In the genomic region with DNA sequence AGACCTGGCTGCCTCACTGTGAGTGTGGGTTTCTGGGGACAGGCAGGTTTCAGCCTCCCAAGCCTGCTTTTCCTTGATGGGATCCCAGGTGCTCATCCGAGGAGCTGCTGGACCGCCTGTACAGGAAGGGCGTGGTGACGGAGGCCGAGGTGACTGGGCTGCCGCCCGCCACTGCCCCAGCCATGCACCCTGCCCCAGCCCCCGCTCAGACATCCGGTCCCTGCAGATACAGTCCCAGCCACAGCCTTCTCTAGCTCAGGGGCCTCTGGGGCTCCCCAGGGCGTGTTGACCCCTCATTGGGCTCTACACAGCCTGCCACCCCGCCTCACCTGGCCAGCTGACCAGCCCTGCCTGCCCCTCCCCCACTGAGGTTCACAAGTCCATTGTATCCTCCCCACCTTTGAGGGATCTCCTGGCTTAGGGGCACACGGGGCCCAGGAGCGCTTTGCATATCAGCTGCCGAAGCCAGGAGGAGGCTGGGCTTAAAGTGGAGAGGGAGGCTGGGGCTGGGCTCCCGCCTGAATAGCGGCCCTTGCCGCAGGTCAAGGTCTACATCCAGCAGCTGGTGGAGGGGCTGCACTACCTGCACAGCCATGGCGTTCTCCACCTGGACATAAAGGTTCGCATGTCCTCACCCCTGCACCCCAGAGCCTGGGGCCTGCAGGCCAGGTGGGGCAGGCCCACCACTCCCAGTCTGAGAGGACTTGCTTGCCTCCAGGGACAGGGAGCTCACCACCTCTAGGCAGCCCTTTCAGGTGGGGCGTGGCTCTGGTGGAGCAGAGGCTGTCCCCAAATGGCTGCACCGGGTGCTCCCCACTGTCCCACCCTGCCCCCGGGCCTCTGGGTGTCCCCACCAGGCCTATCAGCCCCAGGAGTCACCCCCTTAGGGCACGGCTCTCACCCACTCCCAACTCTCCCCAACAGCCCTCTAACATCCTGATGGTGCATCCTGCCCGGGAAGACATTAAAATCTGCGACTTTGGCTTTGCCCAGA, we compare ENCODE assay signal across 2 cellular contexts.
A peak's percentile ranks its signal among the peaks of the same experiment; 100 is the strongest.
TF ChIP-seq lines count a peak whose summit lies in the region.

No MANE protein-coding gene starts in this region.

TF ChIP-seq in K562, 482 proteins besides CTCF, POLR2A, EP300 and RAD21 (continues in another document):
- TF ChIP-seq SMARCA5 (IDR thresholded peaks at IDR 0.05) (peak; percentile 95), JUND (IDR thresholded peaks at IDR 0.05; ENCODE audit: borderline replicate concordance, low read depth, low read length) (peak; percentile 67), JUND (tag; IDR thresholded peaks at IDR 0.05; ENCODE audit: borderline replicate concordance, low read depth, low read length) (no peak; the same call in 2 of the 3 replicates), E2F3 (CRISPR knock-in tag; IDR thresholded peaks at IDR 0.05) (peak; percentile 58), PTRF (tag; IDR thresholded peaks at IDR 0.05) (no peak), OTX1 (CRISPR knock-in tag; IDR thresholded peaks at IDR 0.05) (0 out of 2 replicates have a peak, but pooled peaks have one; percentile 45), SMARCA4 (IDR thresholded peaks at IDR 0.05) (peak; percentile 78), ZFP36 (IDR thresholded peaks at IDR 0.05; ENCODE audit: low read depth, low read length, partially characterized antibody) (peak; percentile 90), TBL1XR1 (IDR thresholded peaks at IDR 0.05; ENCODE audit: low read length in 2 of 2) (peak in 1 of 2 experiments; percentile 68; a peak in 1 of 4 replicates), HDAC2 (IDR thresholded peaks at IDR 0.05) (peak; percentile 96), ADNP (tag; IDR thresholded peaks at IDR 0.05) (peak; percentile 92), NEUROD1 (IDR thresholded peaks at IDR 0.05; ENCODE audit: borderline replicate concordance, low read depth, low read length, partially characterized antibody) (peak; percentile 42), FUS (optimal IDR thresholded peaks at IDR 0.05; ENCODE audit: low read depth, low read length) (no peak)
- TF ChIP-seq, protein P1, sequence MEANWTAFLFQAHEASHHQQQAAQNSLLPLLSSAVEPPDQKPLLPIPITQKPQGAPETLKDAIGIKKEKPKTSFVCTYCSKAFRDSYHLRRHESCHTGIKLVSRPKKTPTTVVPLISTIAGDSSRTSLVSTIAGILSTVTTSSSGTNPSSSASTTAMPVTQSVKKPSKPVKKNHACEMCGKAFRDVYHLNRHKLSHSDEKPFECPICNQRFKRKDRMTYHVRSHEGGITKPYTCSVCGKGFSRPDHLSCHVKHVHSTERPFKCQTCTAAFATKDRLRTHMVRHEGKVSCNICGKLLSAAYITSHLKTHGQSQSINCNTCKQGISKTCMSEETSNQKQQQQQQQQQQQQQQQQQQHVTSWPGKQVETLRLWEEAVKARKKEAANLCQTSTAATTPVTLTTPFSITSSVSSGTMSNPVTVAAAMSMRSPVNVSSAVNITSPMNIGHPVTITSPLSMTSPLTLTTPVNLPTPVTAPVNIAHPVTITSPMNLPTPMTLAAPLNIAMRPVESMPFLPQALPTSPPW (CRISPR knock-in tag; IDR thresholded peaks at IDR 0.05) = peak; percentile 93
- TF ChIP-seq, protein P2, sequence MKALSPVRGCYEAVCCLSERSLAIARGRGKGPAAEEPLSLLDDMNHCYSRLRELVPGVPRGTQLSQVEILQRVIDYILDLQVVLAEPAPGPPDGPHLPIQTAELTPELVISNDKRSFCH (CRISPR knock-in tag; IDR thresholded peaks at IDR 0.05) = no peak
- TF ChIP-seq, protein P2 (tag; IDR thresholded peaks at IDR 0.05) = peak; percentile 53; the same call in 1 of the 2 replicates
- TF ChIP-seq, protein P3, sequence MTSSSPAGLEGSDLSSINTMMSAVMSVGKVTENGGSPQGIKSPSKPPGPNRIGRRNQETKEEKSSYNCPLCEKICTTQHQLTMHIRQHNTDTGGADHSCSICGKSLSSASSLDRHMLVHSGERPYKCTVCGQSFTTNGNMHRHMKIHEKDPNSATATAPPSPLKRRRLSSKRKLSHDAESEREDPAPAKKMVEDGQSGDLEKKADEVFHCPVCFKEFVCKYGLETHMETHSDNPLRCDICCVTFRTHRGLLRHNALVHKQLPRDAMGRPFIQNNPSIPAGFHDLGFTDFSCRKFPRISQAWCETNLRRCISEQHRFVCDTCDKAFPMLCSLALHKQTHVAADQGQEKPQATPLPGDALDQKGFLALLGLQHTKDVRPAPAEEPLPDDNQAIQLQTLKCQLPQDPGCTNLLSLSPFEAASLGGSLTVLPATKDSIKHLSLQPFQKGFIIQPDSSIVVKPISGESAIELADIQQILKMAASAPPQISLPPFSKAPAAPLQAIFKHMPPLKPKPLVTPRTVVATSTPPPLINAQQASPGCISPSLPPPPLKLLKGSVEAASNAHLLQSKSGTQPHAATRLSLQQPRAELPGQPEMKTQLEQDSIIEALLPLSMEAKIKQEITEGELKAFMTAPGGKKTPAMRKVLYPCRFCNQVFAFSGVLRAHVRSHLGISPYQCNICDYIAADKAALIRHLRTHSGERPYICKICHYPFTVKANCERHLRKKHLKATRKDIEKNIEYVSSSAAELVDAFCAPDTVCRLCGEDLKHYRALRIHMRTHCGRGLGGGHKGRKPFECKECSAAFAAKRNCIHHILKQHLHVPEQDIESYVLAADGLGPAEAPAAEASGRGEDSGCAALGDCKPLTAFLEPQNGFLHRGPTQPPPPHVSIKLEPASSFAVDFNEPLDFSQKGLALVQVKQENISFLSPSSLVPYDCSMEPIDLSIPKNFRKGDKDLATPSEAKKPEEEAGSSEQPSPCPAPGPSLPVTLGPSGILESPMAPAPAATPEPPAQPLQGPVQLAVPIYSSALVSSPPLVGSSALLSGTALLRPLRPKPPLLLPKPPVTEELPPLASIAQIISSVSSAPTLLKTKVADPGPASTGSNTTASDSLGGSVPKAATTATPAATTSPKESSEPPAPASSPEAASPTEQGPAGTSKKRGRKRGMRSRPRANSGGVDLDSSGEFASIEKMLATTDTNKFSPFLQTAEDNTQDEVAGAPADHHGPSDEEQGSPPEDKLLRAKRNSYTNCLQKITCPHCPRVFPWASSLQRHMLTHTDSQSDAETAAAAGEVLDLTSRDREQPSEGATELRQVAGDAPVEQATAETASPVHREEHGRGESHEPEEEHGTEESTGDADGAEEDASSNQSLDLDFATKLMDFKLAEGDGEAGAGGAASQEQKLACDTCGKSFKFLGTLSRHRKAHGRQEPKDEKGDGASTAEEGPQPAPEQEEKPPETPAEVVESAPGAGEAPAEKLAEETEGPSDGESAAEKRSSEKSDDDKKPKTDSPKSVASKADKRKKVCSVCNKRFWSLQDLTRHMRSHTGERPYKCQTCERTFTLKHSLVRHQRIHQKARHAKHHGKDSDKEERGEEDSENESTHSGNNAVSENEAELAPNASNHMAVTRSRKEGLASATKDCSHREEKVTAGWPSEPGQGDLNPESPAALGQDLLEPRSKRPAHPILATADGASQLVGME (CRISPR knock-in tag; IDR thresholded peaks at IDR 0.05) = peak; percentile 66; the same call in 1 of the 2 replicates
- TF ChIP-seq, protein P4, sequence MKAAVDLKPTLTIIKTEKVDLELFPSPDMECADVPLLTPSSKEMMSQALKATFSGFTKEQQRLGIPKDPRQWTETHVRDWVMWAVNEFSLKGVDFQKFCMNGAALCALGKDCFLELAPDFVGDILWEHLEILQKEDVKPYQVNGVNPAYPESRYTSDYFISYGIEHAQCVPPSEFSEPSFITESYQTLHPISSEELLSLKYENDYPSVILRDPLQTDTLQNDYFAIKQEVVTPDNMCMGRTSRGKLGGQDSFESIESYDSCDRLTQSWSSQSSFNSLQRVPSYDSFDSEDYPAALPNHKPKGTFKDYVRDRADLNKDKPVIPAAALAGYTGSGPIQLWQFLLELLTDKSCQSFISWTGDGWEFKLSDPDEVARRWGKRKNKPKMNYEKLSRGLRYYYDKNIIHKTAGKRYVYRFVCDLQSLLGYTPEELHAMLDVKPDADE (conservative IDR thresholded peaks at IDR 0.05; ENCODE audit: control insufficient read depth, low read depth, low read length) = peak; percentile 95

TF ChIP-seq in SK-N-SH, 30 proteins besides CTCF, POLR2A, EP300 and RAD21:
- TF ChIP-seq CHD2 (IDR thresholded peaks at IDR 0.05; ENCODE audit: low read length, partially characterized antibody) (no peak), ELF1 (IDR thresholded peaks at IDR 0.05) (no peak), SIN3A (IDR thresholded peaks at IDR 0.05; ENCODE audit: borderline replicate concordance, low read depth, low read length) (no peak), TCF12 (IDR thresholded peaks at IDR 0.05) (no peak), GABPA (IDR thresholded peaks at IDR 0.05; ENCODE audit: low read depth) (no peak), TEAD4 (IDR thresholded peaks at IDR 0.05; ENCODE audit: borderline replicate concordance, insufficient read depth) (no peak), FOSL2 (IDR thresholded peaks at IDR 0.05; ENCODE audit: borderline replicate concordance, low read depth) (no peak), NFIC (IDR thresholded peaks at IDR 0.05; ENCODE audit: borderline replicate concordance) (no peak), RFX5 (IDR thresholded peaks at IDR 0.05; ENCODE audit: low read length) (no peak), GATA2 (CRISPR knock-in tag; IDR thresholded peaks at IDR 0.05) (no peak), NRF1 (IDR thresholded peaks at IDR 0.05; ENCODE audit: low read depth, low read length) (no peak)
- TF ChIP-seq, protein P5, sequence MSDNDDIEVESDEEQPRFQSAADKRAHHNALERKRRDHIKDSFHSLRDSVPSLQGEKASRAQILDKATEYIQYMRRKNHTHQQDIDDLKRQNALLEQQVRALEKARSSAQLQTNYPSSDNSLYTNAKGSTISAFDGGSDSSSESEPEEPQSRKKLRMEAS (IDR thresholded peaks at IDR 0.05; ENCODE audit: low read depth) = no peak
- TF ChIP-seq, protein P6, sequence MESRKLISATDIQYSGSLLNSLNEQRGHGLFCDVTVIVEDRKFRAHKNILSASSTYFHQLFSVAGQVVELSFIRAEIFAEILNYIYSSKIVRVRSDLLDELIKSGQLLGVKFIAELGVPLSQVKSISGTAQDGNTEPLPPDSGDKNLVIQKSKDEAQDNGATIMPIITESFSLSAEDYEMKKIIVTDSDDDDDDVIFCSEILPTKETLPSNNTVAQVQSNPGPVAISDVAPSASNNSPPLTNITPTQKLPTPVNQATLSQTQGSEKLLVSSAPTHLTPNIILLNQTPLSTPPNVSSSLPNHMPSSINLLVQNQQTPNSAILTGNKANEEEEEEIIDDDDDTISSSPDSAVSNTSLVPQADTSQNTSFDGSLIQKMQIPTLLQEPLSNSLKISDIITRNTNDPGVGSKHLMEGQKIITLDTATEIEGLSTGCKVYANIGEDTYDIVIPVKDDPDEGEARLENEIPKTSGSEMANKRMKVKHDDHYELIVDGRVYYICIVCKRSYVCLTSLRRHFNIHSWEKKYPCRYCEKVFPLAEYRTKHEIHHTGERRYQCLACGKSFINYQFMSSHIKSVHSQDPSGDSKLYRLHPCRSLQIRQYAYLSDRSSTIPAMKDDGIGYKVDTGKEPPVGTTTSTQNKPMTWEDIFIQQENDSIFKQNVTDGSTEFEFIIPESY (IDR thresholded peaks at IDR 0.05; ENCODE audit: borderline replicate concordance, low read depth) = no peak
- TF ChIP-seq, protein P7, sequence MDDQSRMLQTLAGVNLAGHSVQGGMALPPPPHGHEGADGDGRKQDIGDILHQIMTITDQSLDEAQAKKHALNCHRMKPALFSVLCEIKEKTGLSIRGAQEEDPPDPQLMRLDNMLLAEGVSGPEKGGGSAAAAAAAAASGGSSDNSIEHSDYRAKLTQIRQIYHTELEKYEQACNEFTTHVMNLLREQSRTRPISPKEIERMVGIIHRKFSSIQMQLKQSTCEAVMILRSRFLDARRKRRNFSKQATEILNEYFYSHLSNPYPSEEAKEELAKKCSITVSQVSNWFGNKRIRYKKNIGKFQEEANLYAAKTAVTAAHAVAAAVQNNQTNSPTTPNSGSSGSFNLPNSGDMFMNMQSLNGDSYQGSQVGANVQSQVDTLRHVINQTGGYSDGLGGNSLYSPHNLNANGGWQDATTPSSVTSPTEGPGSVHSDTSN (IDR thresholded peaks at IDR 0.05) = no peak
